ENCODE assay signal across 14 cellular contexts in the genomic region with DNA sequence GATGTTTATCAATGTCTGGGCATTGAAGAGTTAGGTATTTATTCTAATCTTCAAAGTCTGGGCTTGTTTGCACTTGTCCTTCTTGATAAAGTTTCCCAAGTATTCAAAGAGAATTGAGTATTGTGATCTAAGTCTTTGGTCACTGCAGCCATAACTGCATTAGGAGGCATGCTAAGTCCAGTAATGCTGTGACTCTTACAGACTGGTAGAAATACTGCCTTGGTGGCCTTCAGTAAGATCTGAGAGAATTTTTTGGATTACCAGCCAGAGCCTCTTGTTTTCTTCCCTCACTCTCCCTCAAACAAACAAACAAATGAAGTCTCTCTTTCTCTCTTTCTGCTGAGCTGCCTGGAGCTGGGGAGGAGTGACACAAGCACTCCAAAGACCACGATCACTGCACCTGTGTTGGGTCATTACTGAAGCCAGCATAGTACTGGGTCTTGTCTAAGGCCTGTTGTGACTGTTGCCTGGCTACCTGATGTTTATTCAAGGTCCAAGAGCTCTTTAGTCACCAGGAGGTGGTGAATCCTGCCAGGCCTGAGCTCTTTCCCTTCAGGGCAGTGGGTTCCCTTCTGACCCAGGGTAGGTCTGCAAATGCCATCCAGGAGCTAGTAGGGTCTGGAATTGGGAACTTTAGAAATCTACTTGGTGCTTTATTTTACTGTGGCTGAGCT. TPM values are rescaled to one million over a fixed set of nuclear protein-coding genes. Genes with fewer than 3 reads are reported as not detected.
DNase-seq lines count a peak whose midpoint lies in the region; ATAC-seq lines count a peak whose summit lies in the region.
"Had no signal": no experiment of that assay in that cellular context is flagged by ENCODE, and none has a peak within 500 bp of the region (broad histone marks: within the 10 kb centered on the region; RNA-seq: fewer than 3 reads in every experiment).

No MANE protein-coding gene starts in this region.

- H3K27me3 ChIP-seq in iPS-18a (ENCODE audit: control insufficient read depth, insufficient read depth, low read length), result no peaks in the 10 kb centered on the region
- H3K27me3 ChIP-seq in H7 (ENCODE audit: control insufficient read depth, insufficient read depth, low read length), result no peaks in the 10 kb centered on the region

- no peak overlapping the region for H3K27ac Mint-ChIP-seq in activated T-cell treated with anti-CD3 and anti-CD28 coated beads, Interleukin-2, amount 50 U/mL, for 72 hours
- H3K27ac Mint-ChIP-seq: endodermal cell, memory B cell had no signal

- H3K36me3 ChIP-seq in iPS-18a (ENCODE audit: control insufficient read depth, low read depth, low read length) (no peaks in the 10 kb centered on the region), H7 (replicated peaks; ENCODE audit: control insufficient read depth, insufficient read depth, low read length) (no peaks in the 10 kb centered on the region)

- H3K4me3 ChIP-seq in iPS-18a (ENCODE audit: low read length) (no peak overlapping the region), H7 (ENCODE audit: insufficient read depth, low read depth, low read length) (no peak overlapping the region)

- H3K4me1 Mint-ChIP-seq in activated T-cell treated with anti-CD3 and anti-CD28 coated beads, Interleukin-2, amount 50 U/mL, for 72 hours (ENCODE audit: low read depth), result no peaks in the 10 kb centered on the region
- H3K4me1 Mint-ChIP-seq: memory B cell had no signal

- H3K36me3 Mint-ChIP-seq in activated T-cell treated with anti-CD3 and anti-CD28 coated beads, Interleukin-2, amount 50 U/mL, for 72 hours (ENCODE audit: insufficient read depth in 2 of 2), result peaks cover 10% of the 10 kb centered on the region in 2 donors

- in situ Hi-C loops in Caki2 (cut with HindIII; ENCODE audit: low pct_unique_long_range_greater_than_20kb, low sequenced_read_pairs), result no loop called here

- H3K27ac ChIP-seq in iPS-18a (ENCODE audit: low read length), result peak overlapping the region; percentile 22

- DNase-seq in Caki2 (ENCODE audit: low read depth), result peak; percentile 17
- peak; percentile 46 for DNase-seq in M059J (ENCODE audit: low read depth)
- DNase-seq in NCI-H69 (lab: John Stamatoyannopoulos, UW), result peak; percentile 65
- no peak for DNase-seq in H7
- DNase-seq in activated T-cell treated with anti-CD3 and anti-CD28 coated beads, Interleukin-2, amount 50 U/mL, for 72 hours, result no peak
- DNase-seq: activated CD4-positive, alpha-beta T cell treated with anti-CD3 and anti-CD28 coated beads, Interleukin-2, amount 50 U/mL, for 4 hours; activated effector memory CD4-positive, alpha-beta T cell treated with Interleukin-2 at 50 U/mL for 16 hours had no signal

- ATAC-seq in HG03280 (IDR thresholded peaks at IDR 0.05; ENCODE audit: unreplicated experiment) (no peak), GM19324 (IDR thresholded peaks at IDR 0.05; ENCODE audit: low FRiP score, unreplicated experiment) (no peak)
- no peak for ATAC-seq in activated T-cell treated with anti-CD3 and anti-CD28 coated beads, Interleukin-2, amount 50 U/mL, for 72 hours (replicated peaks in 1 of 2)

- H3K9me3 ChIP-seq in iPS-18a (ENCODE audit: control insufficient read depth, low read depth, low read length), result no peaks in the 10 kb centered on the region

- H3K9ac ChIP-seq in iPS-18a (ENCODE audit: low read length), result no peak overlapping the region

- H3K4me3 Mint-ChIP-seq in activated T-cell treated with anti-CD3 and anti-CD28 coated beads, Interleukin-2, amount 50 U/mL, for 72 hours, result no peak overlapping the region
- H3K4me3 Mint-ChIP-seq: endodermal cell, memory B cell had no signal

- H3K9me3 Mint-ChIP-seq in activated T-cell treated with anti-CD3 and anti-CD28 coated beads, Interleukin-2, amount 50 U/mL, for 72 hours, result peaks cover 6 to 17% of the 10 kb centered on the region in 2 donors

- H3K27me3 Mint-ChIP-seq in activated T-cell treated with anti-CD3 and anti-CD28 coated beads, Interleukin-2, amount 50 U/mL, for 72 hours (ENCODE audit: low read depth), result no peaks in the 10 kb centered on the region

- peaks cover 15% of the 10 kb centered on the region for H3K4me1 ChIP-seq in iPS-18a (ENCODE audit: control insufficient read depth, low read depth, low read length)

RNA-seq across cellular contexts. Expression of a gene that starts 14.8 kb away (rescaled TPM):
- not detected in 2 replicates for total RNA-seq in Caki2 (2014; rRNA removed; shearing (Covaris generic); ENCODE audit: low replicate concordance)
- not detected in 2 replicates for total RNA-seq in M059J (2014; rRNA removed; shearing (Covaris generic))
- not detected in 2 replicates for total RNA-seq in H7 (2014; rRNA removed; shearing (Covaris generic))
- not detected for total RNA-seq in activated T-cell treated with anti-CD3 and anti-CD28 coated beads, Interleukin-2, amount 50 U/mL, for 72 hours
- total RNA-seq: endodermal cell; osteocyte; T-helper 2 cell treated with Interferon-gamma antibody and Interleukin-4, amounts not matched to agents 100 ng/mL and 5 ng/mL, for 36 hours had no signal

RNA-seq across cellular contexts. Expression of a gene that starts 48.4 kb away (rescaled TPM):
- 15.9 and 29.5 TPM in 2 replicates for total RNA-seq in Caki2 (2014; rRNA removed; shearing (Covaris generic); ENCODE audit: low replicate concordance)
- total RNA-seq in M059J (2014; rRNA removed; shearing (Covaris generic)), result 24.4 and 28.6 TPM in 2 replicates
- total RNA-seq in H7 (2014; rRNA removed; shearing (Covaris generic)), result 24.9 and 35.1 TPM in 2 replicates
- total RNA-seq in activated T-cell treated with anti-CD3 and anti-CD28 coated beads, Interleukin-2, amount 50 U/mL, for 72 hours, result not detected
- total RNA-seq: T-helper 2 cell treated with Interferon-gamma antibody and Interleukin-4, amounts not matched to agents 100 ng/mL and 5 ng/mL, for 36 hours had no signal

Comparison
In these comparisons a context has a peak if more than half of its experiments do, and no peak if none do; other contexts are left out.
1. DNase-seq: peak in Caki2 (single experiment), M059J (single experiment) and NCI-H69 (single experiment); none in H7 (single experiment) and activated T-cell treated with anti-CD3 and anti-CD28 coated beads, Interleukin-2, amount 50 U/mL, for 72 hours (0 of 2).
2. RNA of a gene that starts 48.4 kb away (total RNA-seq): 24.9 to 35.1 TPM in H7, 24.4 to 28.6 TPM in M059J and 15.9 to 29.5 TPM in Caki2; not detected in activated T-cell treated with anti-CD3 and anti-CD28 coated beads, Interleukin-2, amount 50 U/mL, for 72 hours; every median in the first group is over 10 times any median in the second.